In the genomic region with DNA sequence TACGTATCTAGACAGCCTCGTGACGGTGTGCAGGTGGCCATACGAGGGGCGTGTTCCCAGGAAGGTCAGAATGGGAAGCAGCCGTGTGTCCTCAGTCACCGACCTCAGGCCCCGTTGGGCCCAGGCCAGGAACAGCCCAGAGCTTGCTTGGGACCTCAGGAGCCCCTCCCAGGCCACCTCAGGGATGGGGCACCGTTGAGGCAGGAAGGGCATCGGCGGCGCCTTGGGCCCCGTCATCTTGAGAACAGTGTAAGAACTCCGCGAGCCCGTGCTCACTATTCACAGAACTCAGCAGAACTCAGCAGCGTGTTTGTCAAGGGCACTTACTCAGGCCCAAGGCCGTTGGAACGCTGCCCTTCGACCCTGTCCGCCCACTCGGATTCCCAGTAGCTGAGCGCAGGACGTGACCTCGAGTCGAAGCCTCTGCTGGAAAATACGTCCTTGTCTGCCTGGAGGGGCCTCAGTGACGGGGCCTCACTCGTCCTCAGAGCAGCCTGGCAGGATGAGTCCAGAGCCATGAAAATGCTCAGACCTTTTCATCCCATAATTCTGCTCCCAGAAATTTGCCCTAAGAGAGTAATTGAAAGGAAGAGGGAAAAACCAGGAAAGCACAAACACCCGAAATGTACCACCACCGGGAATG, we compare ENCODE assay signal across 25 cellular contexts.
"Had no signal": no experiment of that assay in that cellular context is flagged by ENCODE, and none has a peak within 500 bp of the region (broad histone marks: within the 10 kb centered on the region; RNA-seq: fewer than 3 reads in every experiment).

No MANE protein-coding gene starts in this region.

- ATAC-seq: activated T-cell treated with anti-CD3 and anti-CD28 coated beads, Interleukin-2, amount 50 U/mL, for 72 hours; effector memory CD8-positive, alpha-beta T cell; gastroesophageal sphincter; left lobe of liver; psoas muscle had no signal

- H3K36me3 ChIP-seq: gastroesophageal sphincter, spleen, suprapubic skin, transverse colon had no signal

- H3K27ac ChIP-seq: gastroesophageal sphincter, parathyroid adenoma, psoas muscle, spleen, suprapubic skin, transverse colon had no signal

- H3K4me3 ChIP-seq: gastroesophageal sphincter, psoas muscle, spleen, suprapubic skin, transverse colon had no signal

- H3K4me1 ChIP-seq: gastroesophageal sphincter, parathyroid adenoma, psoas muscle, spleen, suprapubic skin, transverse colon had no signal

- H3K9me3 ChIP-seq: gastroesophageal sphincter, psoas muscle, spleen, suprapubic skin, transverse colon had no signal

- H3K27me3 ChIP-seq: suprapubic skin, transverse colon had no signal

- DNase-seq: activated CD4-positive, alpha-beta T cell treated with anti-CD3 and anti-CD28 coated beads for 4 hours; activated CD4-positive, alpha-beta T cell treated with anti-CD3 and anti-CD28 coated beads, Interleukin-2, amount 50 U/mL, for 4 hours; activated CD4-positive, CD25-positive, alpha-beta regulatory T cell; activated effector memory CD4-positive, alpha-beta T cell treated with anti-CD3 and anti-CD28 coated beads, Interleukin-2, amount 50 U/mL, for 16 hours; activated naive CD4-positive, alpha-beta T cell treated with anti-CD3 and anti-CD28 coated beads, Interleukin-2, amount 10 ng/mL, durations not matched to agents 7 days and 5 days; activated naive CD8-positive, alpha-beta T cell treated with anti-CD3 and anti-CD28 coated beads, Interleukin-2, amount 10 ng/mL, durations not matched to agents 7 days and 5 days; activated T-cell treated with anti-CD3 and anti-CD28 coated beads for 4 hours; activated T-cell treated with anti-CD3 and anti-CD28 coated beads, Interleukin-2, amount 50 U/mL, for 72 hours; amniotic stem cell; caudate nucleus; cortex of kidney; effector memory CD8-positive, alpha-beta T cell; hippocampal formation; mammary epithelial cell; naive B cell; nucleus accumbens; spleen; stimulated activated naive CD4-positive, alpha-beta T cell; T-helper 1 cell; transverse colon had no signal
